In the genomic region with DNA sequence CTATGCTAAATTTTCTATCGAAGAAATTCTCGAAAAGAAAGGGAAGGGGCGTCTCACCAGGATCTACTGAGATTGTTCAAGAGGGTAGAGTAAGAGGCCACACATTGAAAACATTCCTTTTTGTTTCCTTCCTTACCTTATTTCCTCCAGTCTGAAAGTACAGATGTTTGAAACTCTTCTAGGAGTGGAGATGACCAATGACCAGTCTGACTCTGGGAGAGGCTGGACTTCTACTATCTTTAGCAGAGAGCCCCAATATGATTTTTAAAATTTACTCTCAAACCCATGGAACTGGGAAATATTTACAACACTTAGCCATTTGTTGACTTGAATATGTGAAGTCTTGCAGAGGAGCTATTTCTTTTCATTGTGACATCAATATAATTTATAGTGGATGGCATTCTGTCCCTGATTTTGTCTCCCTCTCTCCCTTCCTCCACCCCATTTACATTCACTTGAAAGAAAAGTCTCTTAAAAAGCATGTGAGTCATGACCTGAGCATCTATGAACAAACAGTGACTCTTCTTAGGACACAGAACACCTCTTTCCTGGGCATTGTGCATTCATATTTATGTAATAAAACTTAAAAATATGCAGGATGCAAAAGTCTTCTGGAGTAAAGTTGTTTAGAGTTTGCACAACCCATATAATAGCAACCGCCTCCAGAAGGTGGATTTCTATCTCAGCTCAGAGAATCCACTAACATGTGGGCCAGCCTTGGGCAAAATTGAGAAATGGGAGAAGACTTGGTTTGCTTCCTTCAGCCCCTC, we compare ENCODE assay signal across 14 cellular contexts. TPM values are rescaled to one million over a fixed set of nuclear protein-coding genes. Genes with fewer than 3 reads are reported as not detected.
A peak's percentile ranks its signal among the peaks of the same experiment; 100 is the strongest.
DNase-seq lines count a peak whose midpoint lies in the region; TF ChIP-seq lines count a peak whose summit lies in the region.
"Had no signal": no experiment of that assay in that cellular context is flagged by ENCODE, and none has a peak within 500 bp of the region (broad histone marks: within the 10 kb centered on the region; RNA-seq: fewer than 3 reads in every experiment).

No MANE protein-coding gene starts in this region.

- no peak for TF ChIP-seq EP300 in stomach (IDR thresholded peaks at IDR 0.05)

- H3K4me3 Mint-ChIP-seq in activated CD4-positive, alpha-beta memory T cell treated with anti-CD3 and anti-CD28 coated beads, Interleukin-2, amount 10 ng/mL, durations not matched to agents 7 days and 5 days, result no peak overlapping the region
- H3K4me3 Mint-ChIP-seq: T-cell had no signal

- no peak for TF ChIP-seq CTCF in stomach (IDR thresholded peaks at IDR 0.05)

- no peak overlapping the region for H3K27ac Mint-ChIP-seq in activated CD4-positive, alpha-beta memory T cell treated with anti-CD3 and anti-CD28 coated beads, Interleukin-2, amount 10 ng/mL, durations not matched to agents 7 days and 5 days
- H3K27ac Mint-ChIP-seq: T-cell had no signal

- DNase-seq in GM04503 (ENCODE audit: low read depth) (peak; percentile 78), SJSA1 (ENCODE audit: low read depth in 1 of 2, low spot score in 2 of 2) (peak in 1 of 2 experiments; percentile 83), fibroblast of peridontal ligament (ENCODE audit: extremely low read depth) (peak; percentile 64), stomach (no peak), hippocampal formation (lab: John Stamatoyannopoulos, UW) (no peak), RPMI8226 (no peak), SK-N-DZ (ENCODE audit: low spot score) (no peak)
- DNase-seq in activated CD4-positive, alpha-beta memory T cell treated with anti-CD3 and anti-CD28 coated beads, Interleukin-2, amount 10 ng/mL, durations not matched to agents 7 days and 5 days, result no peak
- DNase-seq: activated CD4-positive, alpha-beta T cell treated with anti-CD3 and anti-CD28 coated beads, Interleukin-2, amount 50 U/mL, for 1 hour; activated effector memory CD4-positive, alpha-beta T cell treated with anti-CD3 and anti-CD28 coated beads, Interleukin-2, amount 50 U/mL, for 16 hours; NCI-H1436; NCI-H82; T-cell had no signal

- H3K9me3 ChIP-seq in SJSA1 (replicated peaks), result no peaks in the 10 kb centered on the region
- H3K9me3 ChIP-seq in stomach, result no peaks in the 10 kb centered on the region

- no peaks in the 10 kb centered on the region for H3K36me3 Mint-ChIP-seq in activated CD4-positive, alpha-beta memory T cell treated with anti-CD3 and anti-CD28 coated beads, Interleukin-2, amount 10 ng/mL, durations not matched to agents 7 days and 5 days (ENCODE audit: low read depth)
- H3K36me3 Mint-ChIP-seq: T-cell had no signal

- H3K27ac ChIP-seq in SJSA1 (peak overlapping the region; percentile 76), stomach (peak overlapping the region in 4 of 5 donors; percentile 29 to 68 (median 51))
- H3K27ac ChIP-seq: hepatocyte had no signal

- no peaks in the 10 kb centered on the region for H3K9me3 Mint-ChIP-seq in activated CD4-positive, alpha-beta memory T cell treated with anti-CD3 and anti-CD28 coated beads, Interleukin-2, amount 10 ng/mL, durations not matched to agents 7 days and 5 days
- H3K9me3 Mint-ChIP-seq: T-cell had no signal

- CTCF ChIA-PET in activated CD4-positive, alpha-beta memory T cell treated with anti-CD3 and anti-CD28 coated beads, Interleukin-2, amount 10 ng/mL, durations not matched to agents 7 days and 5 days (lab: Charles Lee), result no interaction called here

- H3K4me1 Mint-ChIP-seq in activated CD4-positive, alpha-beta memory T cell treated with anti-CD3 and anti-CD28 coated beads, Interleukin-2, amount 10 ng/mL, durations not matched to agents 7 days and 5 days, result no peaks in the 10 kb centered on the region
- H3K4me1 Mint-ChIP-seq: T-cell had no signal

- H3K4me3 ChIP-seq in SJSA1 (no peak overlapping the region), stomach (no peak overlapping the region)
- H3K4me3 ChIP-seq: hepatocyte had no signal

- H3K4me1 ChIP-seq in SJSA1 (replicated peaks) (peaks cover 45% of the 10 kb centered on the region), stomach (peaks cover 0 to 11% (median 0%) of the 10 kb centered on the region in 4 donors)

- WGBS in stomach, 5 donors, result 66 to 73% (median 69%) methylated on average over 4 of the region's 4 CpGs

- H3K27me3 ChIP-seq in SJSA1 (replicated peaks), result no peaks in the 10 kb centered on the region
- no peaks in the 10 kb centered on the region for H3K27me3 ChIP-seq in stomach
- H3K27me3 ChIP-seq: hepatocyte had no signal

- no peaks in the 10 kb centered on the region for H3K27me3 Mint-ChIP-seq in activated CD4-positive, alpha-beta memory T cell treated with anti-CD3 and anti-CD28 coated beads, Interleukin-2, amount 10 ng/mL, durations not matched to agents 7 days and 5 days

- intact Hi-C loops in stomach (cut with DNase I; ENCODE audit: low total_unique reads), result no loop called here

- no peak for TF ChIP-seq POLR2A in stomach (IDR thresholded peaks at IDR 0.05)

- no peaks in the 10 kb centered on the region for H3K36me3 ChIP-seq in SJSA1
- no peaks in the 10 kb centered on the region for H3K36me3 ChIP-seq in stomach

- POLR2A ChIA-PET in activated CD4-positive, alpha-beta memory T cell treated with anti-CD3 and anti-CD28 coated beads, Interleukin-2, amount 10 ng/mL, durations not matched to agents 7 days and 5 days (lab: Charles Lee), result no interaction called here

RNA-seq across cellular contexts. Expression of a gene that starts 31.2 kb away (rescaled TPM):
- 1.3 and 2.8 TPM in 2 replicates for total RNA-seq in SJSA1 (2014; rRNA removed; shearing (Covaris generic))
- 1 to 10 TPM in 4 of 5 donors, not detected in 1; 4.6 to 9.5 (median 6.6) TPM for total RNA-seq in stomach
- polyA plus RNA-seq in stomach, result 1 to 10 TPM; 1.9 to 3.4 (median 2.2) TPM
- not detected in 2 replicates for polyA plus RNA-seq in SK-N-DZ (2014; cell fraction: cytosol; rRNA removed)
- polyA plus RNA-seq in SK-N-DZ (2014; cell fraction: nucleus; rRNA removed), result 0.05 TPM in 1 of 2 replicates, not detected in the other
- not detected for total RNA-seq in activated CD4-positive, alpha-beta memory T cell treated with anti-CD3 and anti-CD28 coated beads, Interleukin-2, amount 10 ng/mL, durations not matched to agents 7 days and 5 days

Comparison
In these comparisons a context has a peak if more than half of its experiments do, and no peak if none do; other contexts are left out.
1. DNase-seq: peak in GM04503 (single experiment) and fibroblast of peridontal ligament (single experiment); none in stomach (single experiment), hippocampal formation (0 of 2), RPMI8226 (single experiment), SK-N-DZ (single experiment) and activated CD4-positive, alpha-beta memory T cell treated with anti-CD3 and anti-CD28 coated beads, Interleukin-2, amount 10 ng/mL, durations not matched to agents 7 days and 5 days (single experiment).